11 cellular contexts compared by ENCODE assay signal in genomic region chr14:23640524-23641141, GRCh38. TPM values are rescaled to one million over a fixed set of nuclear protein-coding genes. Genes with fewer than 3 reads are reported as not detected.
DNase-seq lines count a peak whose midpoint lies in the region; ATAC-seq and TF ChIP-seq lines count a peak whose summit lies in the region.
"Had no signal": no experiment of that assay in that cellular context is flagged by ENCODE, and none has a peak within 500 bp of the region (broad histone marks: within the 10 kb centered on the region; RNA-seq: fewer than 3 reads in every experiment).

No MANE protein-coding gene starts in this region.

- no peaks in the 10 kb centered on the region for H3K9me3 ChIP-seq in HEK293 (ENCODE audit: control insufficient read depth, insufficient read depth, low read depth, low read length)
- no peaks in the 10 kb centered on the region for H3K9me3 ChIP-seq in PC-3 (ENCODE audit: low read length)

- H3K4me1 ChIP-seq in HEK293 (ENCODE audit: control insufficient read depth, insufficient read depth, low read length) (peaks cover 21% of the 10 kb centered on the region), PC-3 (ENCODE audit: insufficient read depth, low read length) (0 out of 2 replicates have a peak, but pooled peaks cover 13% of the 10 kb centered on the region)

- TF ChIP-seq CTCF in HEK293 (tag by site-specific recombination; IDR thresholded peaks at IDR 0.05) (no peak), PC-3 (conservative IDR thresholded peaks at IDR 0.05; ENCODE audit: low read depth, low read length) (no peak), foreskin fibroblast (IDR thresholded peaks at IDR 0.05; ENCODE audit: low read depth, low read length) (no peak), GM10266 (IDR thresholded peaks at IDR 0.05; ENCODE audit: control insufficient read depth, insufficient read depth, low read depth, missing control alignments) (no peak)

- intact Hi-C loops in PC-3 (cut with micrococcal nuclease): no loop called here

- H3K4me2 ChIP-seq in PC-3 (ENCODE audit: low read length): peak overlapping the region; percentile 11; the same call in 1 of the 2 replicates

- no peak overlapping the region for H3K9ac ChIP-seq in PC-3 (ENCODE audit: low read length)

- H2AFZ ChIP-seq in PC-3 (ENCODE audit: low read length): no peak overlapping the region

- H3K79me2 ChIP-seq in PC-3 (ENCODE audit: low read length): no peaks in the 10 kb centered on the region

- no peaks in the 10 kb centered on the region for H3K9me2 ChIP-seq in PC-3 (replicated peaks; ENCODE audit: low read length)

- H3K27ac ChIP-seq in HEK293 (ENCODE audit: extremely low read depth, low read depth, low read length) (peak overlapping the region; percentile 48; the same call in 1 of the 2 replicates), PC-3 (ENCODE audit: low read length) (no peak overlapping the region)

- H3K36me3 ChIP-seq in HEK293 (ENCODE audit: control insufficient read depth in 2 of 2, insufficient read depth in 1 of 2, low read length in 2 of 2) (no peaks in the 10 kb centered on the region), PC-3 (ENCODE audit: low read depth, low read length) (no peaks in the 10 kb centered on the region)

- CTCF ChIA-PET in HEK293 (lab: Yijun Ruan, JAX): interaction anchor here (0.6 to 3.2 kb wide), 6 partner anchors 9 to 270 kb away, joined by 4 to 40 read pairs (median 5); no protein-coding TSS in a partner anchor
- CTCF ChIA-PET in PC-3 (lab: Charles Lee): no interaction called here

- H3K27me3 ChIP-seq in PC-3 (ENCODE audit: low read length): no peaks in the 10 kb centered on the region

- no peaks in the 10 kb centered on the region for H3F3A ChIP-seq in PC-3 (ENCODE audit: low read length, unreplicated experiment)

- DNase-seq in PC-3 (peak; percentile 72), foreskin fibroblast (peak; percentile 85 to 93), smooth muscle cell of the brain vasculature (ENCODE audit: low read depth, low spot score) (peak; percentile 92), GM10266 (ENCODE audit: extremely low spot score) (no peak)
- DNase-seq in activated naive CD4-positive, alpha-beta T cell treated with Interleukin-2 at 50 U/mL for 16 hours: no peak
- DNase-seq: activated CD4-positive, alpha-beta T cell treated with anti-CD3 and anti-CD28 coated beads, Interleukin-2, amount 50 U/mL, for 4 hours; KG1 had no signal

- BruUV-seq in PC-3 (replicated peaks; lab: Mats Ljungman, UMichigan): no TSS peak

- POLR2A ChIA-PET in HEK293 (lab: Yijun Ruan, JAX) (interaction anchor here (0.8 to 1.7 kb wide), 3 partner anchors 9 to 52 kb away, joined by 3 to 5 read pairs (median 3); no protein-coding TSS in a partner anchor), PC-3 (lab: Charles Lee; ENCODE audit: unreplicated experiment) (no interaction called here)

- H4K20me1 ChIP-seq in PC-3 (ENCODE audit: low read length): no peaks in the 10 kb centered on the region

- H3K4me3 ChIP-seq in HEK293 (ENCODE audit: low read depth, low read length): no peak overlapping the region
- H3K4me3 ChIP-seq in PC-3 (ENCODE audit: low read length): no peak overlapping the region
- no peak overlapping the region for H3K4me3 ChIP-seq in foreskin fibroblast (ENCODE audit: low read depth in 1 of 2, low read length in 2 of 2)

- ATAC-seq in PC-3 (peak; percentile 62), HG02763 (IDR thresholded peaks at IDR 0.05; ENCODE audit: unreplicated experiment) (no peak), HG02571 (IDR thresholded peaks at IDR 0.05; ENCODE audit: unreplicated experiment) (no peak)

TF ChIP-seq in HEK293, 187 proteins besides CTCF, POLR2A, EP300 and RAD21 (continues in another document):
- no peak for TF ChIP-seq ZNF621 (tag by site-specific recombination; IDR thresholded peaks at IDR 0.05)
- no peak for TF ChIP-seq ZNF423 (tag by site-specific recombination; IDR thresholded peaks at IDR 0.05)
- TF ChIP-seq ATF2 (tag by site-specific recombination; IDR thresholded peaks at IDR 0.05; ENCODE audit: low read depth): no peak
- TF ChIP-seq ZNF112 (tag by site-specific recombination; IDR thresholded peaks at IDR 0.05): no peak
- no peak for TF ChIP-seq ZNF239 (tag by site-specific recombination; IDR thresholded peaks at IDR 0.05)
- peak; percentile 94 for TF ChIP-seq ZBTB48 (tag by site-specific recombination; IDR thresholded peaks at IDR 0.05)
- TF ChIP-seq ZNF449 (tag by site-specific recombination; IDR thresholded peaks at IDR 0.05): no peak
- TF ChIP-seq SCRT2 (tag by site-specific recombination; IDR thresholded peaks at IDR 0.05): no peak
- TF ChIP-seq ZNF530 (tag by site-specific recombination; IDR thresholded peaks at IDR 0.05; ENCODE audit: low read depth): no peak
- TF ChIP-seq ZNF10 (tag by site-specific recombination; IDR thresholded peaks at IDR 0.05): peak; percentile 90
- TF ChIP-seq ZNF391 (tag by site-specific recombination; IDR thresholded peaks at IDR 0.05; ENCODE audit: borderline replicate concordance, low read depth): 0 out of 2 replicates have a peak, but pooled peaks have one; percentile 39
- TF ChIP-seq ZNF350 (tag by site-specific recombination; IDR thresholded peaks at IDR 0.05): no peak
- no peak for TF ChIP-seq ZNF785 (tag by site-specific recombination; IDR thresholded peaks at IDR 0.05)
- TF ChIP-seq GLI4 (tag by site-specific recombination; IDR thresholded peaks at IDR 0.05): no peak
- TF ChIP-seq ZNF560 (tag by site-specific recombination; IDR thresholded peaks at IDR 0.05; ENCODE audit: borderline replicate concordance): no peak
- no peak for TF ChIP-seq YY1 (tag by site-specific recombination; IDR thresholded peaks at IDR 0.05)
- TF ChIP-seq KLF9 (tag by site-specific recombination; IDR thresholded peaks at IDR 0.05; ENCODE audit: low read depth): no peak
- peak; percentile 59; the same call in 1 of the 2 replicates for TF ChIP-seq SP7 (tag by site-specific recombination; IDR thresholded peaks at IDR 0.05)
- no peak for TF ChIP-seq ZNF184 (tag by site-specific recombination; IDR thresholded peaks at IDR 0.05)
- no peak for TF ChIP-seq ZNF792 (tag by site-specific recombination; IDR thresholded peaks at IDR 0.05)
- TF ChIP-seq MZF1 (tag by site-specific recombination; IDR thresholded peaks at IDR 0.05; ENCODE audit: borderline replicate concordance): peak; percentile 71
- TF ChIP-seq ZNF311 (tag by site-specific recombination; IDR thresholded peaks at IDR 0.05; ENCODE audit: borderline replicate concordance): no peak
- peak; percentile 82 for TF ChIP-seq FEZF1 (tag by site-specific recombination; IDR thresholded peaks at IDR 0.05)
- TF ChIP-seq ZFP41 (tag by site-specific recombination; IDR thresholded peaks at IDR 0.05; ENCODE audit: borderline replicate concordance): no peak
- no peak for TF ChIP-seq ZNF48 (tag by site-specific recombination; IDR thresholded peaks at IDR 0.05)
- no peak for TF ChIP-seq BCL11A (tag by site-specific recombination; IDR thresholded peaks at IDR 0.05; ENCODE audit: low read depth)
- TF ChIP-seq ZNF114 (tag by site-specific recombination; IDR thresholded peaks at IDR 0.05): no peak
- no peak for TF ChIP-seq MEIS1 (CRISPR knock-in tag; IDR thresholded peaks at IDR 0.05; ENCODE audit: borderline replicate concordance)
- no peak for TF ChIP-seq PBX3 (CRISPR knock-in tag; IDR thresholded peaks at IDR 0.05)
- TF ChIP-seq ZNF776 (tag by site-specific recombination; IDR thresholded peaks at IDR 0.05; ENCODE audit: borderline replicate concordance): no peak
- TF ChIP-seq ZNF76 (tag by site-specific recombination; IDR thresholded peaks at IDR 0.05; ENCODE audit: borderline replicate concordance, low read depth): no peak
- no peak for TF ChIP-seq BCL11B (tag by site-specific recombination; IDR thresholded peaks at IDR 0.05; ENCODE audit: low read depth)

RNA-seq across cellular contexts. Expression of gene DHRS2, which starts 4.5 kb away (rescaled TPM):
- 40.9 and 43.2 TPM in 2 replicates for total RNA-seq in PC-3 (2014; rRNA removed)
- total RNA-seq: skeletal muscle tissue had no signal

Comparison
In these comparisons a context has a peak if more than half of its experiments do, and no peak if none do; other contexts are left out.
1. DNase-seq: peak in PC-3 (single experiment), foreskin fibroblast (2 of 2) and smooth muscle cell of the brain vasculature (single experiment); none in GM10266 (single experiment) and activated naive CD4-positive, alpha-beta T cell treated with Interleukin-2 at 50 U/mL for 16 hours (single experiment).